ENCODE assay signal across 23 cellular contexts in genomic region chr3:157107037-157107436, GRCh38. TPM values are rescaled to one million over a fixed set of nuclear protein-coding genes. Genes with fewer than 3 reads are reported as not detected.
DNase-seq lines count a peak whose midpoint lies in the region; ATAC-seq, FAIRE-seq and TF ChIP-seq lines count a peak whose summit lies in the region.
"Had no signal": no experiment of that assay in that cellular context is flagged by ENCODE, and none has a peak within 500 bp of the region (broad histone marks: within the 10 kb centered on the region; RNA-seq: fewer than 3 reads in every experiment).

No MANE protein-coding gene starts in this region.

- WGBS in heart right ventricle, 2 donors: 70 to 71% methylated on average over 2 of the region's 2 CpGs
- WGBS in transverse colon (ENCODE audit: low coverage in 1 of 2), 2 donors: 33 to 39% methylated on average over 2 of the region's 2 CpGs

- peaks cover 0 to 62% (median 22%) of the 10 kb centered on the region in 9 donors for H3K4me1 ChIP-seq in heart right ventricle
- H3K4me1 ChIP-seq in transverse colon: peaks cover 16 to 42% (median 19%) of the 10 kb centered on the region in 4 donors
- H3K4me1 ChIP-seq: psoas muscle had no signal

- H3K4me3 ChIP-seq in heart right ventricle (no peak overlapping the region), transverse colon (no peak overlapping the region)
- H3K4me3 ChIP-seq: adrenal gland, psoas muscle, thoracic aorta had no signal

- intact Hi-C loops in heart right ventricle (cut with DNase I): no loop called here
- intact Hi-C loops in cardiac septum (cut with DNase I): no loop called here
- intact Hi-C loops in left colon (cut with DNase I, micrococcal nuclease): no loop called here
- intact Hi-C loops in transverse colon (cut with DNase I; ENCODE audit: low total_unique reads): no loop called here

- H3K36me3 ChIP-seq in heart right ventricle (peaks cover 0 to 7% (median 0%) of the 10 kb centered on the region in 9 donors), transverse colon (no peaks in the 10 kb centered on the region)
- H3K36me3 ChIP-seq: adrenal gland, thoracic aorta had no signal

- TF ChIP-seq CTCF in heart right ventricle (IDR thresholded peaks at IDR 0.05) (no peak), transverse colon (IDR thresholded peaks at IDR 0.05) (no peak)

- in situ Hi-C loops in transverse colon (cut with MboI; ENCODE audit: low pct_ligation_motif_present in 1 of 4, low pct_unique_long_range_greater_than_20kb in 1 of 4, low sequenced_read_pairs in 3 of 4): no loop called here

- no peak for FAIRE-seq in GM12891 (lab: Jason Lieb, UNC)
- FAIRE-seq: bronchial epithelial cell, islet of Langerhans, TTC549 had no signal

- H3K9me3 ChIP-seq in heart right ventricle (peaks cover 0 to 3% (median 0%) of the 10 kb centered on the region in 11 donors), transverse colon (no peaks in the 10 kb centered on the region)
- H3K9me3 ChIP-seq: adrenal gland, psoas muscle, thoracic aorta had no signal

- no peaks in the 10 kb centered on the region for H3K27me3 ChIP-seq in heart right ventricle
- no peaks in the 10 kb centered on the region for H3K27me3 ChIP-seq in transverse colon
- H3K27me3 ChIP-seq: adrenal gland had no signal

- peak overlapping the region in 6 of 10 donors; percentile 29 to 83 (median 51) for H3K27ac ChIP-seq in heart right ventricle
- peak overlapping the region; percentile 54 to 70 (median 66) for H3K27ac ChIP-seq in transverse colon
- H3K27ac ChIP-seq: epithelial cell of prostate, psoas muscle, thoracic aorta had no signal

- no peak for TF ChIP-seq EP300 in transverse colon (IDR thresholded peaks at IDR 0.05; ENCODE audit: low read depth)

- TF ChIP-seq POLR2A in transverse colon (IDR thresholded peaks at IDR 0.05) (no peak), GM12891 (IDR thresholded peaks at IDR 0.05; ENCODE audit: low read depth, low read length) (no peak)

- ATAC-seq in heart right ventricle: no peak
- peak; percentile 55 for ATAC-seq in left colon
- ATAC-seq: activated CD4-positive, alpha-beta T cell treated with anti-CD3 and anti-CD28 coated beads for 36 hours; natural killer cell treated with Interleukin-12 subunit alpha and Interleukin-12 subunit beta and Interleukin-15 and Interleukin-18, amount 100 ng/mL, for 72 hours; psoas muscle had no signal

- DNase-seq in heart right ventricle (no peak), cardiac septum (ENCODE audit: low spot score) (no peak), NCI-H2029 treated with DMSO at 0.1 percent for 48 hours (lab: John Stamatoyannopoulos, UW) (peak; percentile 11), left colon (no peak), transverse colon (no peak), GM12891 (ENCODE audit: insufficient read length, low spot score) (no peak), RKO (ENCODE audit: low spot score) (no peak)
- no peak for DNase-seq in activated naive CD4-positive, alpha-beta T cell treated with anti-CD3 and anti-CD28 coated beads, Interleukin-2, amount 50 U/mL, for 16 hours
- DNase-seq: activated CD4-positive, alpha-beta T cell treated with anti-CD3 and anti-CD28 coated beads for 36 hours; CD8-positive, alpha-beta memory T cell; foreskin fibroblast; hippocampal formation; Karpas-422; NCI-H1048; psoas muscle; RPMI8226 had no signal

TF ChIP-seq in GM12891, 5 proteins besides CTCF, POLR2A, EP300 and RAD21:
- no peak for TF ChIP-seq SPI1 (IDR thresholded peaks at IDR 0.05; ENCODE audit: low read depth, low read length)
- TF ChIP-seq POU2F2 (IDR thresholded peaks at IDR 0.05; ENCODE audit: low read depth, low read length): no peak
- TF ChIP-seq PAX5 (IDR thresholded peaks at IDR 0.05; ENCODE audit: insufficient read depth, low read length, severe bottlenecking): no peak
- TF ChIP-seq POLR2AphosphoS5 (IDR thresholded peaks at IDR 0.05; ENCODE audit: low read depth, low read length): no peak
- no peak for TF ChIP-seq TAF1 (IDR thresholded peaks at IDR 0.05; ENCODE audit: low read depth, low read length)

RNA-seq across cellular contexts. Expression of gene CCNL1, which starts 52.9 kb away (rescaled TPM):
- total RNA-seq in heart right ventricle (10 to 100 TPM; 19.1 to 52.5 (median 24.7) TPM), cardiac septum (41.7 TPM), left colon (100 to 1,000 TPM; 103 to 128 TPM), transverse colon (100 to 1,000 TPM; 288 to 422 (median 308) TPM)
- polyA plus RNA-seq in heart right ventricle: 10 to 100 TPM; 23.7 to 77.3 TPM
- polyA plus RNA-seq in GM12891 (2012; ENCODE audit: low read depth, missing spikeins): 114 TPM
